Comparison of ENCODE assay signal across 27 cellular contexts in genomic region chr11:31847761-31848160, GRCh38. TPM values are rescaled to one million over a fixed set of nuclear protein-coding genes. Genes with fewer than 3 reads are reported as not detected.
"Had no signal": no experiment of that assay in that cellular context is flagged by ENCODE, and none has a peak within 500 bp of the region (broad histone marks: within the 10 kb centered on the region; RNA-seq: fewer than 3 reads in every experiment).

No MANE protein-coding gene starts in this region.

- H3K9me3 ChIP-seq: colonic mucosa, esophagus squamous epithelium, gastrocnemius medialis, heart right ventricle, left lung, lower lobe of right lung had no signal

- H3K4me3 Mint-ChIP-seq: dendritic cell treated with granulocyte-macrophage colony-stimulating factor and Interleukin-4, amounts not matched to agents 40 ng/mL and 50 ng/mL, for 4 days; effector memory CD8-positive, alpha-beta T cell; endodermal cell; mesothelial cell of epicardium; naive B cell had no signal

- H3K27me3 ChIP-seq: colonic mucosa had no signal

- H3K27ac ChIP-seq: colonic mucosa, epithelial cell of prostate, esophagus squamous epithelium, gastrocnemius medialis, heart right ventricle, left lung, lower lobe of right lung had no signal

- H3K4me1 ChIP-seq: colonic mucosa, esophagus squamous epithelium, gastrocnemius medialis, heart right ventricle, left lung, lower lobe of right lung had no signal

- H3K36me3 ChIP-seq: colonic mucosa, esophagus squamous epithelium, gastrocnemius medialis, heart right ventricle, left lung, lower lobe of right lung had no signal

- H3K9me3 Mint-ChIP-seq: dendritic cell treated with granulocyte-macrophage colony-stimulating factor and Interleukin-4, amounts not matched to agents 40 ng/mL and 50 ng/mL, for 4 days; effector memory CD8-positive, alpha-beta T cell; endodermal cell; mesothelial cell of epicardium had no signal

- H3K4me3 ChIP-seq: colonic mucosa, esophagus squamous epithelium, gastrocnemius medialis, heart right ventricle, left lung, lower lobe of right lung had no signal

- H3K4me1 Mint-ChIP-seq: mesothelial cell of epicardium, naive B cell had no signal

- H3K36me3 Mint-ChIP-seq: mesothelial cell of epicardium, naive B cell had no signal

- H3K27ac Mint-ChIP-seq: dendritic cell treated with granulocyte-macrophage colony-stimulating factor and Interleukin-4, amounts not matched to agents 40 ng/mL and 50 ng/mL, for 4 days; effector memory CD8-positive, alpha-beta T cell; endodermal cell; mesothelial cell of epicardium; naive B cell had no signal

- DNase-seq: colonic mucosa; cortex of kidney; effector CD8-positive, alpha-beta T cell; effector memory CD8-positive, alpha-beta T cell; endodermal cell; erythroblast; esophagus squamous epithelium; foreskin fibroblast; foreskin melanocyte; gastrocnemius medialis; glutamatergic neuron; head of caudate nucleus; heart right ventricle; hippocampal formation; left cardiac atrium; left lung; left ventricle myocardium superior; lower lobe of right lung; mesenchymal stem cell; naive B cell had no signal

RNA-seq across cellular contexts. Expression of gene PAX6, which starts 36.6 kb away (rescaled TPM):
- total RNA-seq: dermis microvascular lymphatic vessel endothelial cell, esophagus mucosa, gastrocnemius medialis, glomerular endothelial cell, heart right ventricle, left cardiac atrium, left lung, left ventricle myocardium superior, lower lobe of right lung, lung microvascular endothelial cell, mesothelial cell of epicardium had no signal
